1 cellular context compared by ENCODE assay signal in the genomic region with DNA sequence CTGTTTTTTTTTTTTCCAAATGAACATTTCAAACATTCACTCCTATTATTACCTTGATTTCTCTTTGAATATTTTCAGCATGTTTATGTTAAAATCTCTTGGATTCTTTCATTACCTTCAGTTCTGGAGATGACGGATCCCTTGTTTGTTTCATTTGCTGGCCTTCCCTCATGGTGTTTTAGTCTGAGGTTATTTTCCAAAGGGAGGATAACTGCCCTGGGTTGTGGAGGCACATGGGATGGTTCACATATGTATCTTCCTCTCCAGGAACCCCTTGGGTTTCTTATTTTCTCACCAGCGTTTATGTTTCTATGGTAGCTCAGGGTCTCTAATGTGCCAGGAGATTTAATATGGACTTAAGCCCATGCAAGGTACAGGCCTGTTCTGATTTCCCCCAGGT.
TF ChIP-seq lines count a peak whose summit lies in the region.

No MANE protein-coding gene starts in this region.

TF ChIP-seq in K562, 482 proteins besides CTCF, POLR2A, EP300 and RAD21:
- TF ChIP-seq ZNF780A (CRISPR knock-in tag; IDR thresholded peaks at IDR 0.05) (no peak), ZNF41 (CRISPR knock-in tag; conservative IDR thresholded peaks at IDR 0.05) (peak; percentile 91), MYC (IDR thresholded peaks at IDR 0.05; ENCODE audit: low read depth, low read length) (no peak), MYC (CRISPR knock-in tag; IDR thresholded peaks at IDR 0.05; ENCODE audit: borderline replicate concordance, low read depth) (no peak), ZNF197 (CRISPR knock-in tag; IDR thresholded peaks at IDR 0.05; ENCODE audit: low read depth) (no peak), CAMTA2 (CRISPR knock-in tag; conservative IDR thresholded peaks at IDR 0.05) (no peak), NFATC3 (IDR thresholded peaks at IDR 0.05) (no peak)
- TF ChIP-seq, protein P1, sequence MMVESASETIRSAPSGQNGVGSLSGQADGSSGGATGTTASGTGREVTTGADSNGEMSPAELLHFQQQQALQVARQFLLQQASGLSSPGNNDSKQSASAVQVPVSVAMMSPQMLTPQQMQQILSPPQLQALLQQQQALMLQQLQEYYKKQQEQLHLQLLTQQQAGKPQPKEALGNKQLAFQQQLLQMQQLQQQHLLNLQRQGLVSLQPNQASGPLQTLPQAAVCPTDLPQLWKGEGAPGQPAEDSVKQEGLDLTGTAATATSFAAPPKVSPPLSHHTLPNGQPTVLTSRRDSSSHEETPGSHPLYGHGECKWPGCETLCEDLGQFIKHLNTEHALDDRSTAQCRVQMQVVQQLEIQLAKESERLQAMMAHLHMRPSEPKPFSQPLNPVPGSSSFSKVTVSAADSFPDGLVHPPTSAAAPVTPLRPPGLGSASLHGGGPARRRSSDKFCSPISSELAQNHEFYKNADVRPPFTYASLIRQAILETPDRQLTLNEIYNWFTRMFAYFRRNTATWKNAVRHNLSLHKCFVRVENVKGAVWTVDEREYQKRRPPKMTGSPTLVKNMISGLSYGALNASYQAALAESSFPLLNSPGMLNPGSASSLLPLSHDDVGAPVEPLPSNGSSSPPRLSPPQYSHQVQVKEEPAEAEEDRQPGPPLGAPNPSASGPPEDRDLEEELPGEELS (CRISPR knock-in tag; IDR thresholded peaks at IDR 0.05; ENCODE audit: borderline replicate concordance), result no peak
